In the genomic region with DNA sequence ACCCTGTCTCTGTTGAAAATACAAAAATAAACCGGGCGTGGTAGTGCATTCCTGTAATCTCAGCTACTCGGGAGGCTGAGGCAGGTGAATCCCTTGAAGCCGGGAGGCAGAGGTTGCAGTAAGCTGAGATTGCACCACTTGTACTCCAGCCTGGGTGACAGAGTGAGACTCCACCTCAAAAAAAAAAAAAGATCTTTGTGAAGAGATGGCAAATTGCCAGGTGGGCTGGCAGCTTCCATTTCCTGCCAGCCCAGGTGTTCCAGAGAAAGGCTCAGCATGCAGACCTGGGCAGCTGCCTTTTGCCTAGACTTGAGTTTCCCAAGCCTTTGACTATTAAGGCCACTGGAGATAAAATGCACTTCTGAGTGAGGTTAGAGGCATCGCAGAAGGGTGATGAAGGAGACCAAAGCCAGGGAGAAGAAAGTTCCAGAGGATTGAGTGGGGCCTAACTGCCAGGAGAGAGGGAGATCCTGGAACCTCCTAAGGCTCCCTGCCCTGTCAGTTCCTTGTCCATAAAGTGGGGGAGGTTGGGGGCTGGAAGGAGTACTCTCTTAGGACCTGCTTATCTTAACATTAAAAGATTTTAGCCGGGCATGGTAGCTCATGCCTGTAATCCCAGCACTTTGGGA, we compare ENCODE assay signal across 9 cellular contexts. TPM values are rescaled to one million over a fixed set of nuclear protein-coding genes. Genes with fewer than 3 reads are reported as not detected.
DNase-seq lines count a peak whose midpoint lies in the region; ATAC-seq and TF ChIP-seq lines count a peak whose summit lies in the region.
"Had no signal": no experiment of that assay in that cellular context is flagged by ENCODE, and none has a peak within 500 bp of the region (broad histone marks: within the 10 kb centered on the region; RNA-seq: fewer than 3 reads in every experiment).

No MANE protein-coding gene starts in this region.

- CTCF ChIA-PET in activated CD8-positive, alpha-beta memory T cell treated with anti-CD3 and anti-CD28 coated beads, Interleukin-2, amount 10 ng/mL, durations not matched to agents 7 days and 5 days (lab: Charles Lee), result interaction anchor here (1.1 to 3.0 kb wide), 6 partner anchors 10 to 137 kb away, joined by 3 to 14 read pairs (median 4); partner anchors contain the start of gene DDIT4

- TF ChIP-seq POLR2A in body of pancreas (IDR thresholded peaks at IDR 0.05), result peak in 2 of 3 donors; percentile 41 to 50

- no peak for TF ChIP-seq CTCF in body of pancreas (IDR thresholded peaks at IDR 0.05)

- H3K4me3 ChIP-seq in body of pancreas, result no peak overlapping the region

- WGBS in body of pancreas, 2 donors, result 18 to 36% methylated on average over 6 of the region's 6 CpGs

- H3K36me3 Mint-ChIP-seq in activated CD8-positive, alpha-beta memory T cell treated with anti-CD3 and anti-CD28 coated beads, Interleukin-2, amount 10 ng/mL, durations not matched to agents 7 days and 5 days, result no peaks in the 10 kb centered on the region

- H3K9me3 Mint-ChIP-seq in activated CD8-positive, alpha-beta memory T cell treated with anti-CD3 and anti-CD28 coated beads, Interleukin-2, amount 10 ng/mL, durations not matched to agents 7 days and 5 days (ENCODE audit: low read depth), result no peaks in the 10 kb centered on the region

- no peak overlapping the region for H3K4me3 Mint-ChIP-seq in activated CD8-positive, alpha-beta memory T cell treated with anti-CD3 and anti-CD28 coated beads, Interleukin-2, amount 10 ng/mL, durations not matched to agents 7 days and 5 days

- H3K27me3 ChIP-seq in body of pancreas, result no peaks in the 10 kb centered on the region
- H3K27me3 ChIP-seq: neutrophil had no signal

- ATAC-seq in body of pancreas, result peak; percentile 82
- ATAC-seq in activated CD8-positive, alpha-beta memory T cell treated with anti-CD3 and anti-CD28 coated beads, Interleukin-2, amount 10 ng/mL, durations not matched to agents 7 days and 5 days, result no peak

- intact Hi-C loops in body of pancreas (cut with DNase I), result no loop called here

- DNase-seq in HT-29 (ENCODE audit: low spot score), result peak; percentile 94
- peak; percentile 90 for DNase-seq in NCI-H2171 treated with DMSO at 0.1 percent for 48 hours (lab: John Stamatoyannopoulos, UW)
- peak; percentile 87 to 95 (median 94) for DNase-seq in body of pancreas
- DNase-seq in renal cortical epithelial cell (ENCODE audit: low read depth), result peak; percentile 81
- DNase-seq in activated CD8-positive, alpha-beta memory T cell treated with anti-CD3 and anti-CD28 coated beads, Interleukin-2, amount 10 ng/mL, durations not matched to agents 7 days and 5 days, result no peak
- DNase-seq in activated CD8-positive, alpha-beta memory T cell treated with anti-CD3 and anti-CD28 coated beads, Interleukin-2, amount 50 U/mL, for 48 hours, result no peak
- no peak for DNase-seq in NCI-H1048 (lab: John Stamatoyannopoulos, UW)
- DNase-seq in NCI-H524 treated with DMSO at 0.1 percent for 48 hours (lab: John Stamatoyannopoulos, UW), result no peak

- no peaks in the 10 kb centered on the region for H3K36me3 ChIP-seq in body of pancreas (replicated peaks in 1 of 2; ENCODE audit: insufficient read depth in 1 of 2, low read depth in 2 of 2)
- H3K36me3 ChIP-seq: neutrophil had no signal

- H3K4me1 ChIP-seq in body of pancreas, result peaks cover 54% of the 10 kb centered on the region

- H3K27me3 Mint-ChIP-seq in activated CD8-positive, alpha-beta memory T cell treated with anti-CD3 and anti-CD28 coated beads, Interleukin-2, amount 10 ng/mL, durations not matched to agents 7 days and 5 days, result no peaks in the 10 kb centered on the region

- no peak overlapping the region for H3K27ac Mint-ChIP-seq in activated CD8-positive, alpha-beta memory T cell treated with anti-CD3 and anti-CD28 coated beads, Interleukin-2, amount 10 ng/mL, durations not matched to agents 7 days and 5 days

- peak overlapping the region; percentile 68 to 82 (median 77) for H3K27ac ChIP-seq in body of pancreas
- H3K27ac ChIP-seq: neutrophil had no signal

- H3K4me1 Mint-ChIP-seq in activated CD8-positive, alpha-beta memory T cell treated with anti-CD3 and anti-CD28 coated beads, Interleukin-2, amount 10 ng/mL, durations not matched to agents 7 days and 5 days, result peaks cover 44% of the 10 kb centered on the region

- no peaks in the 10 kb centered on the region for H3K9me3 ChIP-seq in body of pancreas
- H3K9me3 ChIP-seq: neutrophil had no signal

RNA-seq across cellular contexts. Expression of gene DDIT4, which starts 10.0 kb away (rescaled TPM):
- 88.4 and 107 TPM in 2 replicates for total RNA-seq in HT-29 (2014; rRNA removed; shearing (Covaris generic))
- total RNA-seq in body of pancreas, result 100 to 1,000 TPM; 238 to 269 TPM
- 246 and 704 TPM in 2 replicates for total RNA-seq in renal cortical epithelial cell
- total RNA-seq in activated CD8-positive, alpha-beta memory T cell treated with anti-CD3 and anti-CD28 coated beads, Interleukin-2, amount 10 ng/mL, durations not matched to agents 7 days and 5 days, result 100 to 1,000 TPM; 291 to 293 TPM

RNA-seq across cellular contexts. Expression of gene ASCC1, which starts 47.7 kb away (rescaled TPM):
- 12.1 and 12.2 TPM in 2 replicates for total RNA-seq in HT-29 (2014; rRNA removed; shearing (Covaris generic))
- total RNA-seq in body of pancreas, result 10 to 100 TPM; 16.1 to 17.1 TPM
- 61.1 and 61.6 TPM in 2 replicates for total RNA-seq in renal cortical epithelial cell
- total RNA-seq in activated CD8-positive, alpha-beta memory T cell treated with anti-CD3 and anti-CD28 coated beads, Interleukin-2, amount 10 ng/mL, durations not matched to agents 7 days and 5 days, result 10 to 100 TPM; 34.9 to 36.8 TPM

RNA-seq across cellular contexts. Expression of gene ANAPC16, which starts 47.9 kb away (rescaled TPM):
- 38.9 and 45.8 TPM in 2 replicates for total RNA-seq in HT-29 (2014; rRNA removed; shearing (Covaris generic))
- 10 to 100 TPM; 40.9 to 59.4 TPM for total RNA-seq in body of pancreas
- total RNA-seq in renal cortical epithelial cell, result 79.7 and 86.9 TPM in 2 replicates
- 10 to 100 TPM; 61.4 to 67.6 TPM for total RNA-seq in activated CD8-positive, alpha-beta memory T cell treated with anti-CD3 and anti-CD28 coated beads, Interleukin-2, amount 10 ng/mL, durations not matched to agents 7 days and 5 days

Comparison
In these comparisons a context has a peak if more than half of its experiments do, and no peak if none do; other contexts are left out.
1. DNase-seq: peak in HT-29 (single experiment), NCI-H2171 treated with DMSO at 0.1 percent for 48 hours (single experiment), body of pancreas (4 of 4) and renal cortical epithelial cell (single experiment); none in activated CD8-positive, alpha-beta memory T cell treated with anti-CD3 and anti-CD28 coated beads, Interleukin-2, amount 10 ng/mL, durations not matched to agents 7 days and 5 days (single experiment), activated CD8-positive, alpha-beta memory T cell treated with anti-CD3 and anti-CD28 coated beads, Interleukin-2, amount 50 U/mL, for 48 hours (single experiment), NCI-H1048 (single experiment) and NCI-H524 treated with DMSO at 0.1 percent for 48 hours (single experiment).